8 cellular contexts compared by ENCODE assay signal in genomic region chr12:52032797-52033505, GRCh38. TPM values are rescaled to one million over a fixed set of nuclear protein-coding genes. Genes with fewer than 3 reads are reported as not detected.
DNase-seq lines count a peak whose midpoint lies in the region; ATAC-seq and TF ChIP-seq lines count a peak whose summit lies in the region.

No MANE protein-coding gene starts in this region.

- H3K4me3 ChIP-seq in cardiac fibroblast (replicated peaks in 1 of 2; ENCODE audit: low read depth in 2 of 2, low read length in 2 of 2) = peak overlapping the region; percentile 19 to 39

- TF ChIP-seq CTCF in WTC11 (IDR thresholded peaks at IDR 0.05) = no peak
- no peak for TF ChIP-seq CTCF in cardiac fibroblast (IDR thresholded peaks at IDR 0.05; ENCODE audit: low read depth, low read length)

- peak overlapping the region; percentile 69 for H3K4me3 Mint-ChIP-seq in WTC11

- CTCF ChIA-PET in WTC11 (lab: Charles Lee) = interaction anchor here (0.6 to 21.1 kb wide), 17 partner anchors 9 to 1472 kb away, joined by 3 to 1431 read pairs (median 9); partner anchors contain the start of genes ANKRD33, ATG101, NR4A1 and SMIM41

- ATAC-seq in GM18909 (IDR thresholded peaks at IDR 0.05; ENCODE audit: poor library complexity, unreplicated experiment) (peak; percentile 96), HG03159 (IDR thresholded peaks at IDR 0.05; ENCODE audit: unreplicated experiment) (peak; percentile 91), WTC11 (peak; percentile 93)

- peak; percentile 98 for DNase-seq in AG08395 (ENCODE audit: low spot score)
- peak; percentile 84 for DNase-seq in NCI-H2227 treated with DMSO at 0.1 percent for 48 hours (lab: John Stamatoyannopoulos, UW)
- peak; percentile 97 for DNase-seq in WTC11 (ENCODE audit: low spot score)
- DNase-seq in cardiac fibroblast (ENCODE audit: low read depth in 2 of 2) = peak; percentile 97 to 99
- peak; percentile 99 for DNase-seq in iris pigment epithelial cell (ENCODE audit: low read depth)
- DNase-seq in stimulated activated CD4-positive, alpha-beta T cell treated with anti-CD3 and anti-CD28 coated beads, Interleukin-12 subunit alpha, Interleukin-12 subunit beta, amount 100 ng/mL, for 24 hours (ENCODE audit: low read depth in 2 of 2) = peak; percentile 79 to 90

- H3K36me3 Mint-ChIP-seq in WTC11 = no peaks in the 10 kb centered on the region

- H3K27me3 Mint-ChIP-seq in WTC11 (ENCODE audit: low read depth) = peaks cover 46% of the 10 kb centered on the region

- POLR2A ChIA-PET in WTC11 (lab: Charles Lee) = interaction anchor here (0.6 to 5.0 kb wide), 16 partner anchors 10 to 973 kb away, joined by 3 to 17 read pairs (median 4); partner anchors contain the start of genes ATG101, EIF4B, NR4A1 and SMIM41

- peak overlapping the region; percentile 95 for H3K27ac Mint-ChIP-seq in WTC11

- H3K9me3 Mint-ChIP-seq in WTC11 = no peaks in the 10 kb centered on the region

- H3K4me1 Mint-ChIP-seq in WTC11 = peaks cover 31% of the 10 kb centered on the region

TF ChIP-seq in WTC11, 78 proteins besides CTCF, POLR2A, EP300 and RAD21:
- peak; percentile 25; the same call in 1 of the 2 replicates for TF ChIP-seq ZNF423 (CRISPR knock-in tag; IDR thresholded peaks at IDR 0.05)
- peak; percentile 51; the same call in 1 of the 2 replicates for TF ChIP-seq CREM (CRISPR knock-in tag; IDR thresholded peaks at IDR 0.05)
- TF ChIP-seq MAX (CRISPR knock-in tag; IDR thresholded peaks at IDR 0.05) = peak; percentile 56; the same call in 1 of the 2 replicates
- peak; percentile 39; the same call in 1 of the 2 replicates for TF ChIP-seq SP1 (CRISPR knock-in tag; conservative IDR thresholded peaks at IDR 0.05)
- TF ChIP-seq E2F5 (CRISPR knock-in tag; IDR thresholded peaks at IDR 0.05) = 0 out of 2 replicates have a peak, but pooled peaks have one; percentile 39
- peak; percentile 70 for TF ChIP-seq NFYB (CRISPR knock-in tag; conservative IDR thresholded peaks at IDR 0.05; ENCODE audit: low read depth)
- no peak for TF ChIP-seq ZNF281 (CRISPR knock-in tag; IDR thresholded peaks at IDR 0.05)
- no peak for TF ChIP-seq ZNF232 (CRISPR knock-in tag; IDR thresholded peaks at IDR 0.05)
- TF ChIP-seq ZBTB21 (CRISPR knock-in tag; IDR thresholded peaks at IDR 0.05; ENCODE audit: borderline replicate concordance) = peak; percentile 91

RNA-seq across cellular contexts. Expression of gene NR4A1, which starts 18.3 kb away (rescaled TPM):
- 19.2 to 26.9 TPM (median 22.0 TPM) in 3 replicates for total RNA-seq in WTC11 (2021)

RNA-seq across cellular contexts. Expression of gene TAMALIN, which starts 26.2 kb away (rescaled TPM):
- 5.5 to 7.1 TPM (median 6.1 TPM) in 3 replicates for total RNA-seq in WTC11 (2021)

RNA-seq across cellular contexts. Expression of gene ATG101, which starts 36.8 kb away (rescaled TPM):
- 43.3 to 52.1 TPM (median 45.0 TPM) in 3 replicates for total RNA-seq in WTC11 (2021)

RNA-seq across cellular contexts. Expression of gene SMIM41, which starts 46.6 kb away (rescaled TPM):
- total RNA-seq in WTC11 (2021) = 0.14 to 0.21 TPM in 2 of 3 replicates, not detected in the other

Comparison
In these comparisons a context has a peak if more than half of its experiments do, and no peak if none do; other contexts are left out.
1. Peak in every context shown above with its lines: DNase-seq, ATAC-seq and H3K4me3 ChIP-seq.